In the genomic region with DNA sequence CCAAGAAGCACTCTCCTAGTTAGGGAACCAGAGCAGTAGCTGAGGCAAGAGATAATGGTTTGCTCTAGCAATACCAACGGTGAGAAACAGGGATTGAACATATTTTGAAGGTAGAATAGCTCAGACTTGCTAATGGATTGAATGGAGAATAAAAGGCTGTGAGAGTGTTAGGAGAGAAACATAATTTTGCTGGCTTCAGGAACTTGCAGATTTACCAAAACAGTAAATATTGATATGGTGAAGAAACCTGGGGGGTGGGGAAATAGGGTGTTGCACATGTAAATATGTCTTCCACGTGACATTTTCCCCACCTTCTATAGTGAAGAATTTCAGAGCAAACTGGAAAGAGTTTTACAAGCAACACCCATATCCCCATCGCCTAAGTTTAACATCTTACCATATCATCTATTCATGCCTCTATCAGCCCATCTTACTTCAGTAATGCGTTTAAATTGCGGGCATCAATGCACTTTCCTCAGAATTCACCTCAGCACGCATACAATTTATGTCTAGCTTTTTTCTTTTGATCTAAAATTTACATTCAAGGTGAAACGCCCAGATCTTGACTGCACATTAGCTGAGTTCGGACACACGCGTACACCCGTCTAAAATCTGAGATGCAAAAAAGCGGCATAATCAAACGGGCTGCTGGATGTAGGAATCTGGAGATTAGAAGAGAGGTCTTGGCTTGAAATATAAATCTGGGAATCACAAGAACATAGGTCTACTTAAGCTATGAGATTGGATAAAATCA, we compare ENCODE assay signal across 8 cellular contexts. TPM values are rescaled to one million over a fixed set of nuclear protein-coding genes. Genes with fewer than 3 reads are reported as not detected.
DNase-seq lines count a peak whose midpoint lies in the region; ATAC-seq and TF ChIP-seq lines count a peak whose summit lies in the region.

No MANE protein-coding gene starts in this region.

- 7 to 13% methylated on average over 13 of the region's 13 CpGs for WGBS in esophagus squamous epithelium, 2 donors
- 5 to 10% methylated on average over 13 of the region's 13 CpGs for WGBS in sigmoid colon, 2 donors

- POLR2A ChIA-PET in Panc1 (lab: Charles Lee) = no interaction called here

- TF ChIP-seq EP300 in sigmoid colon (IDR thresholded peaks at IDR 0.05) = no peak

- H3K27me3 ChIP-seq in Panc1 (ENCODE audit: control insufficient read depth, insufficient read depth, low read length) (no peaks in the 10 kb centered on the region), esophagus squamous epithelium (no peaks in the 10 kb centered on the region), sigmoid colon (no peaks in the 10 kb centered on the region)

- H3K36me3 ChIP-seq in Panc1 (ENCODE audit: control insufficient read depth, insufficient read depth, low read length) = no peaks in the 10 kb centered on the region; the same call in 1 of the 2 replicates
- no peaks in the 10 kb centered on the region for H3K36me3 ChIP-seq in esophagus squamous epithelium
- H3K36me3 ChIP-seq in sigmoid colon = no peaks in the 10 kb centered on the region

- H3K4me1 ChIP-seq in Panc1 (ENCODE audit: control insufficient read depth, insufficient read depth, low read length) (peaks cover 25% of the 10 kb centered on the region), esophagus squamous epithelium (peaks cover 10 to 40% (median 26%) of the 10 kb centered on the region in 3 donors), sigmoid colon (peaks cover 0 to 34% (median 29%) of the 10 kb centered on the region in 4 donors)

- in situ Hi-C loops in Panc1 (cut with HindIII; ENCODE audit: low pct_unique_long_range_greater_than_20kb, low sequenced_read_pairs) = no loop called here

- H3K4me3 ChIP-seq in GM12875 (ENCODE audit: low read depth, low read length) (peak overlapping the region; percentile 60), Panc1 (ENCODE audit: low read depth in 2 of 2, low read length in 2 of 2) (peak overlapping the region; percentile 66 to 68), esophagus squamous epithelium (peak overlapping the region; percentile 59 to 94 (median 85)), sigmoid colon (peak overlapping the region; percentile 79 to 94 (median 92))

- peak overlapping the region; percentile 48; the same call in 1 of the 2 replicates for H3K27ac ChIP-seq in Panc1 (ENCODE audit: low read length)
- peak overlapping the region; percentile 95 to 100 (median 98) for H3K27ac ChIP-seq in esophagus squamous epithelium
- H3K27ac ChIP-seq in sigmoid colon = peak overlapping the region; percentile 93 to 100 (median 99)

- H3K9me3 ChIP-seq in Panc1 (ENCODE audit: control insufficient read depth, insufficient read depth, low read depth, low read length) (no peaks in the 10 kb centered on the region), esophagus squamous epithelium (no peaks in the 10 kb centered on the region), sigmoid colon (no peaks in the 10 kb centered on the region)

- TF ChIP-seq CTCF in GM12875 (IDR thresholded peaks at IDR 0.05; ENCODE audit: borderline replicate concordance, insufficient read depth, low read depth, low read length) (no peak), Panc1 (IDR thresholded peaks at IDR 0.05) (no peak), esophagus squamous epithelium (IDR thresholded peaks at IDR 0.05) (no peak), sigmoid colon (IDR thresholded peaks at IDR 0.05) (no peak)

- no peak for ATAC-seq in Panc1
- ATAC-seq in GM18498 (IDR thresholded peaks at IDR 0.05; ENCODE audit: unreplicated experiment) = no peak
- no peak for ATAC-seq in HG03520 (IDR thresholded peaks at IDR 0.05; ENCODE audit: unreplicated experiment)

- DNase-seq in Panc1 (ENCODE audit: low read depth, low spot score) (no peak), esophagus squamous epithelium (lab: John Stamatoyannopoulos, UW) (no peak), sigmoid colon (no peak), NCI-H146 treated with DMSO at 0.1 percent for 48 hours (lab: John Stamatoyannopoulos, UW; ENCODE audit: unreplicated experiment) (no peak), posterior cingulate gyrus (no peak)

- no peak for TF ChIP-seq POLR2A in esophagus squamous epithelium (IDR thresholded peaks at IDR 0.05)
- TF ChIP-seq POLR2A in sigmoid colon (IDR thresholded peaks at IDR 0.05) = no peak

- BruUV-seq in Panc1 (replicated peaks; lab: Mats Ljungman, UMichigan) = TSS peak; percentile 80

- CTCF ChIA-PET in Panc1 (lab: Charles Lee) = no interaction called here

- intact Hi-C loops in Panc1 (cut with micrococcal nuclease; ENCODE audit: unreplicated experiment) (no loop called here), esophagus squamous epithelium (cut with DNase I) (no loop called here), sigmoid colon (cut with DNase I) (no loop called here), posterior cingulate gyrus (cut with DNase I) (loop anchor here (10.0 kb wide), 1 partner anchor 739 kb away; a partner anchor contains a TSS)

RNA-seq across cellular contexts. Expression of a gene that starts 0.9 kb away (rescaled TPM):
- 9.5 TPM for total RNA-seq in Panc1 (2021; ENCODE audit: unreplicated experiment)
- polyA plus RNA-seq in Panc1 (2012; ENCODE audit: insufficient read length) = 3.9 TPM
- total RNA-seq in esophagus squamous epithelium = 10 to 100 TPM; 10.8 to 34.0 (median 11.6) TPM
- 10 to 100 TPM; 43.8 to 63.7 (median 52.8) TPM for total RNA-seq in sigmoid colon
- 10 to 100 TPM in 2 of 3 donors, 1 to 10 TPM in 1; 7.7 to 15.0 (median 10.6) TPM for polyA plus RNA-seq in sigmoid colon

RNA-seq across cellular contexts. Expression of a gene that starts 27.3 kb away (rescaled TPM):
- total RNA-seq in Panc1 (2021; ENCODE audit: unreplicated experiment) (864 TPM), esophagus squamous epithelium (1,000 to 10,000 TPM; 1,560 to 3,130 (median 2,166) TPM), sigmoid colon (1,000 to 10,000 TPM; 1,530 to 5,073 (median 3,085) TPM)
- 1,152 TPM for polyA plus RNA-seq in Panc1 (2012; ENCODE audit: insufficient read length)
- polyA plus RNA-seq in sigmoid colon = 1,000 to 10,000 TPM; 2,984 to 4,927 (median 3,091) TPM

RNA-seq across cellular contexts. Expression of a gene that starts 27.4 kb away (rescaled TPM):
- total RNA-seq in Panc1 (2021; ENCODE audit: unreplicated experiment) (8.9 TPM), esophagus squamous epithelium (10 to 100 TPM in 1 of 4 donors, 1 to 10 TPM in 3; 5.9 to 11.1 (median 8.4) TPM), sigmoid colon (10 to 100 TPM; 21.6 to 29.3 (median 26.8) TPM)
- 4.7 TPM for polyA plus RNA-seq in Panc1 (2012; ENCODE audit: insufficient read length)
- 1 to 10 TPM; 4.2 to 5.4 (median 5.1) TPM for polyA plus RNA-seq in sigmoid colon

Comparison
In these comparisons a context has a peak if more than half of its experiments do, and no peak if none do; other contexts are left out.
1. H3K27ac ChIP-seq: peak in every context shown above with its lines; median percentile 99 in sigmoid colon; 98 in esophagus squamous epithelium; 48 in Panc1.